Comparison of ENCODE assay signal across 25 cellular contexts in the genomic region with DNA sequence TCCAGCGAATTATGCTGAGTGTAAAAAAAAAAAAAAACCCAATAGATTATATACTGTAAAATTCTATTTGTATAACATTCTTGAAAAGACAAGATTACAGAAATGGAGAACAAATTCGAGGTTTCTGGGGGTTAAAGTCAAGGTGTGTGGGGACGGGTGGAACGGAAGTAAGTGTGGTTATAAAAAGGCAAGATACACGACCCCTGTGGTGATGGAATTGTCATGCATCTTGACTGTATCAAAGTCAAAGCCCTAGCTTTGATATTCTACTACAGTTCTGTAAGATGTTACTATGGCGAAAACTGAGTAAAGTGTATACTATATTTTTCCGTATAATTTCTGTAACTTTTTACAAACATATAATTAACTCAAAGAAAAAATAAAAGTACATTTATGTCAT.
A peak's percentile ranks its signal among the peaks of the same experiment; 100 is the strongest.
DNase-seq lines count a peak whose midpoint lies in the region; ATAC-seq and TF ChIP-seq lines count a peak whose summit lies in the region.
"Had no signal": no experiment of that assay in that cellular context is flagged by ENCODE, and none has a peak within 500 bp of the region (broad histone marks: within the 10 kb centered on the region; RNA-seq: fewer than 3 reads in every experiment).

No MANE protein-coding gene starts in this region.

- no peaks in the 10 kb centered on the region for H3K36me3 ChIP-seq in mucosa of descending colon (ENCODE audit: low read depth)
- H3K36me3 ChIP-seq: SJSA1 had no signal

- H3K4me3 ChIP-seq in mucosa of descending colon, result no peak overlapping the region
- H3K4me3 ChIP-seq: GM23248, SJSA1 had no signal

- DNase-seq in HEK293T (ENCODE audit: extremely low spot score) (peak; percentile 8), NCI-H69 (lab: John Stamatoyannopoulos, UW) (peak; percentile 27), iPS DF 4.7 (ENCODE audit: extremely low read depth, low spot score) (peak; percentile 9), HT-29 (ENCODE audit: low spot score) (no peak), mucosa of descending colon (no peak)
- DNase-seq: C1 segment of cervical spinal cord; CD8-positive, alpha-beta memory T cell; DMS 273 treated with DMSO at 0.1 percent for 48 hours; DMS79; GM23248; KG1; MM.1S; NCI-H1694 treated with DMSO at 0.1 percent for 48 hours; NCI-H2081; NCI-H345; NCI-H524; NCI-H774; PC-3; Right ventricle myocardium superior; RPMI8226; T-cell had no signal

- no peaks in the 10 kb centered on the region for H3K4me1 ChIP-seq in mucosa of descending colon (ENCODE audit: low read depth)
- H3K4me1 ChIP-seq: SJSA1 had no signal

- no peak for ATAC-seq in HG02763 (IDR thresholded peaks at IDR 0.05; ENCODE audit: unreplicated experiment)
- no peak for ATAC-seq in GM19395 (IDR thresholded peaks at IDR 0.05; ENCODE audit: unreplicated experiment)
- ATAC-seq in mucosa of descending colon, result no peak
- ATAC-seq: HCT116, PC-3, T-cell had no signal

- CTCF ChIA-PET in HEK293T (lab: Yijun Ruan, JAX), result interaction anchor here (0.8 kb wide), 1 partner anchor 111 kb away, joined by 4 read pairs; no protein-coding TSS in a partner anchor

- intact Hi-C loops in mucosa of descending colon (cut with DNase I, micrococcal nuclease), result no loop called here

- H3K9me3 ChIP-seq in mucosa of descending colon, result no peaks in the 10 kb centered on the region
- H3K9me3 ChIP-seq: SJSA1 had no signal

- POLR2A ChIA-PET in HEK293T (lab: Yijun Ruan, JAX), result interaction anchor here (1.2 kb wide), 1 partner anchor 109 kb away, joined by 3 read pairs; no protein-coding TSS in a partner anchor

- no peak for TF ChIP-seq CTCF in mucosa of descending colon (IDR thresholded peaks at IDR 0.05)

TF ChIP-seq in HEK293T, 16 proteins besides CTCF, POLR2A, EP300 and RAD21:
- TF ChIP-seq ARNT (IDR thresholded peaks at IDR 0.05) (no peak), BHLHE40 (IDR thresholded peaks at IDR 0.05; ENCODE audit: borderline replicate concordance) (no peak)

Comparison
In these comparisons a context has a peak if more than half of its experiments do, and no peak if none do; other contexts are left out.
1. DNase-seq: peak in HEK293T (single experiment), NCI-H69 (single experiment) and iPS DF 4.7 (single experiment); none in HT-29 (single experiment) and mucosa of descending colon (0 of 3).